In the genomic region with DNA sequence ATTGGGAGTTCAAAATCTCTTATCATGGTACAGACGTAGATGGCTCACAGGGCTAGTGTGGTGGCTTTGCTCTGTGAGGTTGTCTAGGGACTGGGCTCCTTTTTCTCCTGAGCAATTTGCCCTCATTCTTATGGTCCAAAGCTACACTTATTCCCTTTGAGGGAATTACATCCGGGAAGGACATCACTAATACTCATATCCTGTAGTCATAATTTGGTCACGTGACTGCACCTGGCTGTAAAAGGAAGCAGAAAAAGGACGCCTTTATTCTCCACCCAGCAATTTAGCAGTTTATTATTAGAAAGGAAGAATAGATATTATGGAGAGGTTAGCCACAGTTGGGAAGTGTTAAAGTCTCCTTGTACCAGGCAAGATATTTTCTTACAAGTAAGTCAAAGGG, we compare ENCODE assay signal across 16 cellular contexts.
"Had no signal": no experiment of that assay in that cellular context is flagged by ENCODE, and none has a peak within 500 bp of the region (broad histone marks: within the 10 kb centered on the region; RNA-seq: fewer than 3 reads in every experiment).

No MANE protein-coding gene starts in this region.

- H3K4me3 ChIP-seq: ascending aorta, coronary artery, lower lobe of right lung, psoas muscle, testis had no signal

- H3K9me3 ChIP-seq: lower lobe of right lung, psoas muscle, testis had no signal

- H3K27ac Mint-ChIP-seq: activated CD4-positive, alpha-beta T cell treated with anti-CD3 and anti-CD28 coated beads, Interleukin-2, amount 10 ng/mL, durations not matched to agents 7 days and 5 days; activated T-helper 1 cell treated with anti-CD3 and anti-CD28 coated beads, Interleukin-12 subunit alpha, Interleukin-12 subunit beta, Interleukin-2, Interleukin-4 antibody, amounts not matched to agents 30 ng/mL and 10 ng/mL and 1 ng/mL, durations not matched to agents 14 hours and 24 hours and 36 hours; type B pancreatic cell had no signal

- H3K4me1 ChIP-seq: ascending aorta, psoas muscle, testis had no signal

- H3K9me3 Mint-ChIP-seq: central memory CD8-positive, alpha-beta T cell had no signal

- H3K36me3 ChIP-seq: ascending aorta, lower lobe of right lung had no signal

- DNase-seq: activated CD4-positive, alpha-beta T cell treated with anti-CD3 and anti-CD28 coated beads, Interleukin-2, amount 10 ng/mL, durations not matched to agents 7 days and 5 days; activated gamma-delta T cell treated with Interleukin-2 at 50 U/mL for 16 hours; hypothalamus; islet precursor cell; lower lobe of right lung; psoas muscle; right cardiac atrium; SW 1271; T1000; testis had no signal

- H3K27me3 ChIP-seq: ascending aorta, testis had no signal

- H3K27me3 Mint-ChIP-seq: activated CD4-positive, alpha-beta T cell treated with anti-CD3 and anti-CD28 coated beads, Interleukin-2, amount 10 ng/mL, durations not matched to agents 7 days and 5 days; central memory CD8-positive, alpha-beta T cell; type B pancreatic cell had no signal

- H3K4me3 Mint-ChIP-seq: activated CD4-positive, alpha-beta T cell treated with anti-CD3 and anti-CD28 coated beads, Interleukin-2, amount 10 ng/mL, durations not matched to agents 7 days and 5 days; activated T-helper 1 cell treated with anti-CD3 and anti-CD28 coated beads, Interleukin-12 subunit alpha, Interleukin-12 subunit beta, Interleukin-2, Interleukin-4 antibody, amounts not matched to agents 30 ng/mL and 10 ng/mL and 1 ng/mL, durations not matched to agents 14 hours and 24 hours and 36 hours; central memory CD8-positive, alpha-beta T cell; type B pancreatic cell had no signal

- H3K27ac ChIP-seq: ascending aorta, coronary artery, lower lobe of right lung, psoas muscle, testis had no signal

- ATAC-seq: activated CD4-positive, CD25-positive, alpha-beta regulatory T cell treated with anti-CD3 and anti-CD28 coated beads, Interleukin-2, amount 50 U/mL, for 24 hours; lower lobe of right lung; psoas muscle; right cardiac atrium had no signal
